In genomic region chr6:163750436-163751031, GRCh38 we compare ENCODE assay signal across 15 cellular contexts.
A peak's percentile ranks its signal among the peaks of the same experiment; 100 is the strongest.
DNase-seq lines count a peak whose midpoint lies in the region; ATAC-seq and TF ChIP-seq lines count a peak whose summit lies in the region.
"Had no signal": no experiment of that assay in that cellular context is flagged by ENCODE, and none has a peak within 500 bp of the region (broad histone marks: within the 10 kb centered on the region; RNA-seq: fewer than 3 reads in every experiment).

No MANE protein-coding gene starts in this region.

- 63 to 64% methylated on average over 22 of the region's 22 CpGs for WGBS in heart right ventricle, 2 donors

- H3K36me3 ChIP-seq in heart right ventricle (no peaks in the 10 kb centered on the region), Caco-2 (ENCODE audit: control insufficient read depth, insufficient read depth, low read length) (no peaks in the 10 kb centered on the region)
- H3K36me3 ChIP-seq: adrenal gland, vagina had no signal

- peaks cover 2 to 43% (median 13%) of the 10 kb centered on the region in 9 donors for H3K4me1 ChIP-seq in heart right ventricle
- peaks cover 3% of the 10 kb centered on the region for H3K4me1 ChIP-seq in Caco-2
- H3K4me1 ChIP-seq: adrenal gland, vagina had no signal

- H3K9me3 Mint-ChIP-seq in activated CD4-positive, alpha-beta T cell treated with anti-CD3 and anti-CD28 coated beads, Interleukin-2, amount 10 ng/mL, durations not matched to agents 7 days and 5 days: peaks cover 5% of the 10 kb centered on the region
- peaks cover 5% of the 10 kb centered on the region for H3K9me3 Mint-ChIP-seq in activated naive CD8-positive, alpha-beta T cell treated with anti-CD3 and anti-CD28 coated beads, Interleukin-2, amount 50 U/mL, for 24 hours
- H3K9me3 Mint-ChIP-seq in Caco-2 (ENCODE audit: unreplicated experiment): peaks cover 10% of the 10 kb centered on the region

- peak overlapping the region in 6 of 10 donors; percentile 43 to 86 (median 55) for H3K27ac ChIP-seq in heart right ventricle
- H3K27ac ChIP-seq: adrenal gland, vagina had no signal

- H3K4me3 ChIP-seq in heart right ventricle (no peak overlapping the region), Caco-2 (ENCODE audit: low read depth, low read length) (no peak overlapping the region)
- H3K4me3 ChIP-seq: adrenal gland, vagina had no signal

- POLR2A ChIA-PET in activated CD4-positive, alpha-beta T cell treated with anti-CD3 and anti-CD28 coated beads, Interleukin-2, amount 10 ng/mL, durations not matched to agents 7 days and 5 days (lab: Charles Lee): no interaction called here
- POLR2A ChIA-PET in Caco-2 (lab: Charles Lee): no interaction called here

- peak overlapping the region; percentile 93 for H3K27ac Mint-ChIP-seq in activated CD4-positive, alpha-beta T cell treated with anti-CD3 and anti-CD28 coated beads, Interleukin-2, amount 10 ng/mL, durations not matched to agents 7 days and 5 days
- peak overlapping the region; percentile 62 for H3K27ac Mint-ChIP-seq in activated naive CD8-positive, alpha-beta T cell treated with anti-CD3 and anti-CD28 coated beads, Interleukin-2, amount 50 U/mL, for 24 hours
- no peak overlapping the region for H3K27ac Mint-ChIP-seq in Caco-2 (ENCODE audit: unreplicated experiment)

- peak; percentile 29 for ATAC-seq in activated naive CD8-positive, alpha-beta T cell treated with anti-CD3 and anti-CD28 coated beads, Interleukin-2, amount 50 U/mL, for 24 hours
- ATAC-seq in heart right ventricle (peak in 5 of 8 donors; percentile 5 to 28 (median 20)), GM18870 (IDR thresholded peaks at IDR 0.05; ENCODE audit: unreplicated experiment) (no peak)
- ATAC-seq in stimulated activated naive CD8-positive, alpha-beta T cell treated with anti-CD3 and anti-CD28 coated beads, Interleukin-15, Interleukin-2, amounts not matched to agents 100 U/mL and 50 U/mL, for 24 hours: peak; percentile 38

- H3K27me3 ChIP-seq in heart right ventricle (no peaks in the 10 kb centered on the region), Caco-2 (replicated peaks; ENCODE audit: control insufficient read depth, insufficient read depth, low read length) (no peaks in the 10 kb centered on the region)
- H3K27me3 ChIP-seq: adrenal gland, vagina had no signal

- TF ChIP-seq CTCF in heart right ventricle (IDR thresholded peaks at IDR 0.05) (no peak), Caco-2 (IDR thresholded peaks at IDR 0.05; ENCODE audit: insufficient read depth in 1 of 2, low read depth in 1 of 2, low read length in 1 of 2, severe bottlenecking in 1 of 2, unreplicated experiment in 1 of 2) (no peak)

- TF ChIP-seq POLR2A in erythroblast (IDR thresholded peaks at IDR 0.05; ENCODE audit: low read length): no peak

- intact Hi-C loops in heart right ventricle (cut with DNase I): no loop called here
- intact Hi-C loops in Caco-2 (cut with micrococcal nuclease; ENCODE audit: unreplicated experiment): no loop called here

- peaks cover 30% of the 10 kb centered on the region for H3K4me1 Mint-ChIP-seq in activated CD4-positive, alpha-beta T cell treated with anti-CD3 and anti-CD28 coated beads, Interleukin-2, amount 10 ng/mL, durations not matched to agents 7 days and 5 days
- H3K4me1 Mint-ChIP-seq in activated naive CD8-positive, alpha-beta T cell treated with anti-CD3 and anti-CD28 coated beads, Interleukin-2, amount 50 U/mL, for 24 hours: peaks cover 16% of the 10 kb centered on the region
- H3K4me1 Mint-ChIP-seq in Caco-2 (ENCODE audit: low read depth, unreplicated experiment): no peaks in the 10 kb centered on the region

- no TSS peak for BruUV-seq in Caco-2 (replicated peaks; lab: Mats Ljungman, UMichigan)

- H3K9me3 ChIP-seq in heart right ventricle: peaks cover 0 to 8% (median 0%) of the 10 kb centered on the region in 11 donors
- no peaks in the 10 kb centered on the region for H3K9me3 ChIP-seq in Caco-2
- H3K9me3 ChIP-seq: adrenal gland, vagina had no signal

- H3K27me3 Mint-ChIP-seq in activated CD4-positive, alpha-beta T cell treated with anti-CD3 and anti-CD28 coated beads, Interleukin-2, amount 10 ng/mL, durations not matched to agents 7 days and 5 days: peaks cover 6% of the 10 kb centered on the region
- peaks cover 35% of the 10 kb centered on the region for H3K27me3 Mint-ChIP-seq in activated naive CD8-positive, alpha-beta T cell treated with anti-CD3 and anti-CD28 coated beads, Interleukin-2, amount 50 U/mL, for 24 hours
- no peaks in the 10 kb centered on the region for H3K27me3 Mint-ChIP-seq in Caco-2 (ENCODE audit: insufficient read depth, unreplicated experiment)

- H3K4me3 Mint-ChIP-seq in activated CD4-positive, alpha-beta T cell treated with anti-CD3 and anti-CD28 coated beads, Interleukin-2, amount 10 ng/mL, durations not matched to agents 7 days and 5 days: peak overlapping the region; percentile 29
- H3K4me3 Mint-ChIP-seq in activated naive CD8-positive, alpha-beta T cell treated with anti-CD3 and anti-CD28 coated beads, Interleukin-2, amount 50 U/mL, for 24 hours: no peak overlapping the region
- H3K4me3 Mint-ChIP-seq in Caco-2 (ENCODE audit: unreplicated experiment): no peak overlapping the region

- DNase-seq in activated CD4-positive, alpha-beta T cell treated with anti-CD3 and anti-CD28 coated beads, Interleukin-2, amount 10 ng/mL, durations not matched to agents 7 days and 5 days: no peak
- no peak for DNase-seq in activated CD4-positive, alpha-beta T cell treated with anti-CD3 and anti-CD28 coated beads for 4 hours
- no peak for DNase-seq in activated naive CD8-positive, alpha-beta T cell treated with anti-CD3 and anti-CD28 coated beads, Interleukin-2, amount 50 U/mL, for 24 hours
- DNase-seq in heart right ventricle: peak; percentile 40 to 42
- DNase-seq in stimulated activated naive CD8-positive, alpha-beta T cell treated with anti-CD3 and anti-CD28 coated beads, Interleukin-15, Interleukin-2, amounts not matched to agents 100 U/mL and 50 U/mL, for 24 hours: peak; percentile 9
- no peak for DNase-seq in Caco-2
- no peak for DNase-seq in erythroblast (lab: John Stamatoyannopoulos, UW)
- DNase-seq: adrenal gland; HCEC 1CT; NCI-H1048; NCI-H226; occipital lobe; stimulated activated CD4-positive, alpha-beta T cell treated with anti-CD3 and anti-CD28 coated beads, Interleukin-12 subunit alpha, Interleukin-12 subunit beta, amount 100 ng/mL, for 4 hours had no signal

- CTCF ChIA-PET in activated CD4-positive, alpha-beta T cell treated with anti-CD3 and anti-CD28 coated beads, Interleukin-2, amount 10 ng/mL, durations not matched to agents 7 days and 5 days (lab: Charles Lee): interaction anchor here (0.6 kb wide), 1 partner anchor 28 kb away, joined by 3 read pairs; no protein-coding TSS in a partner anchor
- CTCF ChIA-PET in Caco-2 (lab: Charles Lee): no interaction called here

- H3K36me3 Mint-ChIP-seq in activated CD4-positive, alpha-beta T cell treated with anti-CD3 and anti-CD28 coated beads, Interleukin-2, amount 10 ng/mL, durations not matched to agents 7 days and 5 days (ENCODE audit: low read depth): peaks cover 2% of the 10 kb centered on the region
- no peaks in the 10 kb centered on the region for H3K36me3 Mint-ChIP-seq in activated naive CD8-positive, alpha-beta T cell treated with anti-CD3 and anti-CD28 coated beads, Interleukin-2, amount 50 U/mL, for 24 hours (ENCODE audit: low read depth)
- H3K36me3 Mint-ChIP-seq in Caco-2 (ENCODE audit: insufficient read depth, unreplicated experiment): no peaks in the 10 kb centered on the region

Comparison
In these comparisons a context has a peak if more than half of its experiments do, and no peak if none do; other contexts are left out.
1. DNase-seq: peak in heart right ventricle (2 of 2) and stimulated activated naive CD8-positive, alpha-beta T cell treated with anti-CD3 and anti-CD28 coated beads, Interleukin-15, Interleukin-2, amounts not matched to agents 100 U/mL and 50 U/mL, for 24 hours (single experiment); none in activated CD4-positive, alpha-beta T cell treated with anti-CD3 and anti-CD28 coated beads, Interleukin-2, amount 10 ng/mL, durations not matched to agents 7 days and 5 days (single experiment), activated CD4-positive, alpha-beta T cell treated with anti-CD3 and anti-CD28 coated beads for 4 hours (0 of 2), activated naive CD8-positive, alpha-beta T cell treated with anti-CD3 and anti-CD28 coated beads, Interleukin-2, amount 50 U/mL, for 24 hours (single experiment), Caco-2 (0 of 2) and erythroblast (0 of 2).